In the genomic region with DNA sequence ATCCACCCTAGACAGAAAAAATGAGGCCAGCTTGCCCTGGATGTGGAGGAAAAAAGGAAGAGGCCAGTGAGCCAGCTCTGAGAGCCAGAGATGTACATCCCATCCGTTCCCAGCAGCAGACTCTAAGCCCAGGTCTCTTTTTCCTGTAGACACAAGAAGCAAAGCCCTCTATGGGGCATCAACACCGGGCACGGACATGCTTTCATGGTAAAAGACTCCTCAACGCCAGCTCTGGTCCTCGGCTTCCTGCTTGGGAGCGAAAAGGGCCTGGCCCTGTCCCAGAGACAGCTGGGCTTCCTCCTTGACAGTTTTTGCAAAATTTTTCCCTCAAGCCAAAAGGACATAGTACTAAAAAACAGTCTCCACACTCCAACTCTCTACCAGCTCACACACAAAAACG, we compare ENCODE assay signal across 20 cellular contexts. TPM values are rescaled to one million over a fixed set of nuclear protein-coding genes. Genes with fewer than 3 reads are reported as not detected.
DNase-seq lines count a peak whose midpoint lies in the region; ATAC-seq and TF ChIP-seq lines count a peak whose summit lies in the region.
"Had no signal": no experiment of that assay in that cellular context is flagged by ENCODE, and none has a peak within 500 bp of the region (broad histone marks: within the 10 kb centered on the region; RNA-seq: fewer than 3 reads in every experiment).

No MANE protein-coding gene starts in this region.

- CTCF ChIA-PET in WTC11 (lab: Charles Lee): no interaction called here

- no peaks in the 10 kb centered on the region for H3K27me3 Mint-ChIP-seq in WTC11 (ENCODE audit: low read depth)
- H3K27me3 Mint-ChIP-seq: B cell; CD4-positive, CD25-positive, alpha-beta regulatory T cell; CD8-positive, alpha-beta memory T cell had no signal

- H3K9me3 Mint-ChIP-seq in WTC11: no peaks in the 10 kb centered on the region
- H3K9me3 Mint-ChIP-seq: CD4-positive, CD25-positive, alpha-beta regulatory T cell; CD8-positive, alpha-beta memory T cell; H9 had no signal

- no peaks in the 10 kb centered on the region for H3K9me2 ChIP-seq in Karpas-422 (replicated peaks; ENCODE audit: insufficient read depth, low read length)

- H3K4me3 Mint-ChIP-seq in WTC11: no peak overlapping the region
- H3K4me3 Mint-ChIP-seq: B cell; CD4-positive, CD25-positive, alpha-beta regulatory T cell; CD8-positive, alpha-beta memory T cell; H9 had no signal

- no peaks in the 10 kb centered on the region for H3K27me3 ChIP-seq in right atrium auricular region
- no peaks in the 10 kb centered on the region for H3K27me3 ChIP-seq in right cardiac atrium (ENCODE audit: control insufficient read depth, insufficient read depth)
- no peaks in the 10 kb centered on the region for H3K27me3 ChIP-seq in Karpas-422 (ENCODE audit: low read length)

- 63% methylated on average over 7 of the region's 7 CpGs for WGBS in right cardiac atrium

- no peak for TF ChIP-seq CTCF in right atrium auricular region (IDR thresholded peaks at IDR 0.05)
- TF ChIP-seq CTCF in WTC11 (IDR thresholded peaks at IDR 0.05): no peak

- H3K27ac Mint-ChIP-seq in WTC11: no peak overlapping the region
- H3K27ac Mint-ChIP-seq: B cell had no signal

- H3K4me3 ChIP-seq in right atrium auricular region (no peak overlapping the region), right cardiac atrium (ENCODE audit: low read length) (no peak overlapping the region), Karpas-422 (ENCODE audit: low read length) (no peak overlapping the region)
- H3K4me3 ChIP-seq: GM12878 had no signal

- H2AFZ ChIP-seq in Karpas-422 (ENCODE audit: low read length): no peak overlapping the region

- peak; percentile 54 for DNase-seq in Right ventricle myocardium superior
- no peak for DNase-seq in right atrium auricular region (ENCODE audit: low spot score)
- DNase-seq in right cardiac atrium: peak; percentile 38 to 89 (median 71)
- no peak for DNase-seq in left cardiac atrium
- DNase-seq in Karpas-422: peak; percentile 15
- DNase-seq in islet precursor cell: peak; percentile 50
- no peak for DNase-seq in WTC11 (ENCODE audit: low spot score)
- DNase-seq: C1 segment of cervical spinal cord; CD4-positive, CD25-positive, alpha-beta regulatory T cell; CD8-positive, alpha-beta memory T cell; COR-L47; DMS 273 treated with DMSO at 0.1 percent for 48 hours; DMS53; DND-41; EL; H9 had no signal

- peaks cover 0 to 8% of the 10 kb centered on the region in 2 donors for H3K4me1 ChIP-seq in right atrium auricular region
- H3K4me1 ChIP-seq in right cardiac atrium (ENCODE audit: control insufficient read depth, insufficient read depth, low read length): no peaks in the 10 kb centered on the region
- H3K4me1 ChIP-seq in Karpas-422 (ENCODE audit: low read length): no peaks in the 10 kb centered on the region

- ATAC-seq in Right ventricle myocardium superior (ENCODE audit: poor library complexity) (peak; percentile 38), right cardiac atrium (peak in 1 of 2 donors; percentile 40), left cardiac atrium (no peak), HG02981 (IDR thresholded peaks at IDR 0.05; ENCODE audit: unreplicated experiment) (no peak), WTC11 (no peak)
- ATAC-seq: GM12878 had no signal

- H3K79me2 ChIP-seq in Karpas-422 (ENCODE audit: low read length): peaks cover 3% of the 10 kb centered on the region; the same call in 1 of the 2 replicates

- H3K36me3 Mint-ChIP-seq in WTC11: peaks cover 73% of the 10 kb centered on the region

- intact Hi-C loops in Right ventricle myocardium superior (cut with DNase I) (no loop called here), right cardiac atrium (cut with DNase I) (no loop called here), left cardiac atrium (cut with DNase I) (no loop called here)

- H3K4me2 ChIP-seq in Karpas-422 (ENCODE audit: low read depth, low read length, poor library complexity, severe bottlenecking): no peak overlapping the region

- H3K27ac ChIP-seq in right atrium auricular region: no peak overlapping the region
- no peak overlapping the region for H3K27ac ChIP-seq in right cardiac atrium (ENCODE audit: low read length)
- no peak overlapping the region for H3K27ac ChIP-seq in Karpas-422 (ENCODE audit: low read length)

- H3K36me3 ChIP-seq in right atrium auricular region: peaks cover 67% of the 10 kb centered on the region
- peaks cover 37% of the 10 kb centered on the region for H3K36me3 ChIP-seq in Karpas-422 (ENCODE audit: insufficient read depth, low read length)

- POLR2A ChIA-PET in WTC11 (lab: Charles Lee): no interaction called here

- no peaks in the 10 kb centered on the region for H4K20me1 ChIP-seq in Karpas-422 (ENCODE audit: insufficient read depth, low read depth, low read length)

- H3K9me3 ChIP-seq in right atrium auricular region (no peaks in the 10 kb centered on the region), right cardiac atrium (ENCODE audit: control insufficient read depth, low read length) (no peaks in the 10 kb centered on the region), Karpas-422 (ENCODE audit: low read length) (no peaks in the 10 kb centered on the region)

- no peak overlapping the region for H3K9ac ChIP-seq in Karpas-422 (ENCODE audit: low read length)

- no peaks in the 10 kb centered on the region for H3K4me1 Mint-ChIP-seq in WTC11
- H3K4me1 Mint-ChIP-seq: B cell; CD8-positive, alpha-beta memory T cell; H9 had no signal

TF ChIP-seq in WTC11, 78 proteins besides CTCF, POLR2A, EP300 and RAD21 (continues in another document):
- TF ChIP-seq, protein P1, sequence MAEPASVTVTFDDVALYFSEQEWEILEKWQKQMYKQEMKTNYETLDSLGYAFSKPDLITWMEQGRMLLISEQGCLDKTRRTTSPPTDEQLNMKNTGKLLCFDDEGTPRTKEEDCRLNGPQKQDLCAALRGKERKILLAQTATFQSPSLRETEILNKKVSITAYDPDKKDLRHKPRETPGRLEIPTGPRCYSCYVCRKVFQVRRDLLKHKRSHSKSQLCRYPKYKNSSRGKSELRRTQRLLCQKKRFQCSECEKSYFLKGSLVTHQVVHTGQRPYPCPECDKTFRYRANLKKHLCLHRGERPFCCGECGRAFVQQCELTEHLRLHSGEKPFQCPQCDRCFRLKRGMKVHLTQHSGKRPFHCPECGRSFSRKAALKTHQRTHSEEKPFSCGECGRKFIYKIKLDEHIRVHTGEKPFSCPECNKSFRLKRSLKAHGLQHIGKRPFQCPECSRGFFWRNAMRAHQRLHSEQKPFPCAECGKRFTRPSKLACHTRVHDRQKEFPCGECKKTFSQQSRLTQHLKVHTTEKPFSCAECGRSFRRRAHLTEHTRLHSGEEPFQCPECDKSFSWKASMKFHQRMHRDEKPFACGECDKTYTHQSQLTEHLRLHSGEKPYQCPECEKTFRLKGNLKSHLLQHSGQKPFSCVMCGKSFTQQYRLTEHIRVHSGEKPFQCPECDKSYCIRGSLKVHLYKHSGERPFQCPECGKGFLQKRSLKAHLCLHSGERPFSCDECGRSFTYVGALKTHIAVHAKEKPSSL (CRISPR knock-in tag; conservative IDR thresholded peaks at IDR 0.05): no peak
- TF ChIP-seq CREM (CRISPR knock-in tag; IDR thresholded peaks at IDR 0.05) (no peak), ETV6 (CRISPR knock-in tag; IDR thresholded peaks at IDR 0.05) (no peak), ZNF121 (CRISPR knock-in tag; IDR thresholded peaks at IDR 0.05) (no peak), HMGA2 (CRISPR knock-in tag; IDR thresholded peaks at IDR 0.05) (no peak)
- TF ChIP-seq, protein P2, sequence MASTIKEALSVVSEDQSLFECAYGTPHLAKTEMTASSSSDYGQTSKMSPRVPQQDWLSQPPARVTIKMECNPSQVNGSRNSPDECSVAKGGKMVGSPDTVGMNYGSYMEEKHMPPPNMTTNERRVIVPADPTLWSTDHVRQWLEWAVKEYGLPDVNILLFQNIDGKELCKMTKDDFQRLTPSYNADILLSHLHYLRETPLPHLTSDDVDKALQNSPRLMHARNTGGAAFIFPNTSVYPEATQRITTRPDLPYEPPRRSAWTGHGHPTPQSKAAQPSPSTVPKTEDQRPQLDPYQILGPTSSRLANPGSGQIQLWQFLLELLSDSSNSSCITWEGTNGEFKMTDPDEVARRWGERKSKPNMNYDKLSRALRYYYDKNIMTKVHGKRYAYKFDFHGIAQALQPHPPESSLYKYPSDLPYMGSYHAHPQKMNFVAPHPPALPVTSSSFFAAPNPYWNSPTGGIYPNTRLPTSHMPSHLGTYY (CRISPR knock-in tag; IDR thresholded peaks at IDR 0.05): no peak

RNA-seq across cellular contexts. Expression of a gene that starts 27.2 kb away (rescaled TPM):
- total RNA-seq in Right ventricle myocardium superior (39.3 TPM), right atrium auricular region (10 to 100 TPM; 14.6 to 22.3 TPM), right cardiac atrium (10 to 100 TPM; 29.7 to 40.9 (median 36.7) TPM), left cardiac atrium (10 to 100 TPM; 36.4 to 38.7 TPM), WTC11 (2021) (177 to 218 TPM (median 178 TPM) in 3 replicates)
- polyA plus RNA-seq in right cardiac atrium: 21.1 TPM
- 27.7 and 34.6 TPM in 2 replicates for total RNA-seq in Karpas-422 (2014; rRNA removed; shearing (Covaris generic); ENCODE audit: low replicate concordance)

RNA-seq across cellular contexts. Expression of a gene that starts 33.7 kb away (rescaled TPM):
- 23.4 TPM for total RNA-seq in Right ventricle myocardium superior
- total RNA-seq in right atrium auricular region: 10 to 100 TPM in 1 of 2 donors, 1 to 10 TPM in 1; 9.0 to 22.9 TPM
- total RNA-seq in right cardiac atrium: 10 to 100 TPM; 21.6 to 35.1 (median 25.5) TPM
- 17.0 TPM for polyA plus RNA-seq in right cardiac atrium
- 10 to 100 TPM; 30.7 to 43.5 TPM for total RNA-seq in left cardiac atrium
- total RNA-seq in Karpas-422 (2014; rRNA removed; shearing (Covaris generic); ENCODE audit: low replicate concordance): 19.1 and 53.9 TPM in 2 replicates
- 79.7 to 87.8 TPM (median 81.0 TPM) in 3 replicates for total RNA-seq in WTC11 (2021)

RNA-seq across cellular contexts. Expression of a gene that starts 35.3 kb away (rescaled TPM):
- total RNA-seq in Right ventricle myocardium superior: not detected
- total RNA-seq in right atrium auricular region: 10 to 100 TPM; 16.9 to 65.0 TPM
- total RNA-seq in right cardiac atrium: 1 to 10 TPM in 2 of 4 donors, under 1 TPM in 1, not detected in 1; 0.91 to 2.0 (median 1.0) TPM
- polyA plus RNA-seq in right cardiac atrium: 0.05 TPM
- 10 to 100 TPM in 1 of 2 donors, 1 to 10 TPM in 1; 4.7 to 11.7 TPM for total RNA-seq in left cardiac atrium
- total RNA-seq in Karpas-422 (2014; rRNA removed; shearing (Covaris generic); ENCODE audit: low replicate concordance): 0.72 and 1.5 TPM in 2 replicates
- total RNA-seq in WTC11 (2021): 0.32 to 0.82 TPM (median 0.50 TPM) in 3 replicates
- total RNA-seq: A172; B cell; CD4-positive, CD25-positive, alpha-beta regulatory T cell; CD8-positive, alpha-beta memory T cell had no signal
- polyA plus RNA-seq: CD4-positive, CD25-positive, alpha-beta regulatory T cell; CD8-positive, alpha-beta memory T cell had no signal

RNA-seq across cellular contexts. Expression of a gene that starts 54.5 kb away (rescaled TPM):
- total RNA-seq in Right ventricle myocardium superior (18.0 TPM), right atrium auricular region (10 to 100 TPM; 25.1 to 31.2 TPM), right cardiac atrium (10 to 100 TPM; 17.8 to 21.6 (median 21.0) TPM), left cardiac atrium (10 to 100 TPM; 16.9 to 17.6 TPM), WTC11 (2021) (18.6 to 21.3 TPM (median 21.2 TPM) in 3 replicates)
- 47.6 TPM for polyA plus RNA-seq in right cardiac atrium
- total RNA-seq in Karpas-422 (2014; rRNA removed; shearing (Covaris generic); ENCODE audit: low replicate concordance): 20.3 and 21.0 TPM in 2 replicates

Comparison
In these comparisons a context has a peak if more than half of its experiments do, and no peak if none do; other contexts are left out.
1. DNase-seq: peak in Right ventricle myocardium superior (single experiment), right cardiac atrium (3 of 3), Karpas-422 (single experiment) and islet precursor cell (single experiment); none in right atrium auricular region (single experiment), left cardiac atrium (single experiment) and WTC11 (single experiment).